18 cellular contexts compared by ENCODE assay signal in genomic region chr3:140386357-140387100, GRCh38.
DNase-seq lines count a peak whose midpoint lies in the region; ATAC-seq, FAIRE-seq and TF ChIP-seq lines count a peak whose summit lies in the region.
"Had no signal": no experiment of that assay in that cellular context is flagged by ENCODE, and none has a peak within 500 bp of the region (broad histone marks: within the 10 kb centered on the region; RNA-seq: fewer than 3 reads in every experiment).

No MANE protein-coding gene starts in this region.

- DNase-seq in NCI-H82 (lab: John Stamatoyannopoulos, UW): peak; percentile 73
- peak; percentile 23 for DNase-seq in HepG2 (ENCODE audit: low spot score)
- DNase-seq in sciatic nerve (ENCODE audit: low spot score): no peak
- DNase-seq in NCI-H1092 (lab: John Stamatoyannopoulos, UW): no peak
- no peak for DNase-seq in T-helper 2 cell
- DNase-seq in activated CD4-positive, alpha-beta T cell treated with anti-CD3 and anti-CD28 coated beads for 36 hours: no peak
- DNase-seq: activated CD4-positive, CD25-positive, alpha-beta regulatory T cell; activated CD8-positive, alpha-beta memory T cell treated with anti-CD3 and anti-CD28 coated beads, Interleukin-2, amount 50 U/mL, for 48 hours; activated naive CD4-positive, alpha-beta T cell treated with anti-CD3 and anti-CD28 coated beads, Interleukin-2, amount 50 U/mL, for 16 hours; natural killer cell; NCI-H1436 treated with DMSO at 0.1 percent for 48 hours; NCI-H446 treated with DMSO at 0.1 percent for 48 hours; small intestine; stimulated activated naive CD4-positive, alpha-beta T cell treated with Interleukin-2 at 50 U/mL for 16 hours had no signal

- peaks cover 2% of the 10 kb centered on the region for H3K27me3 Mint-ChIP-seq in activated CD4-positive, alpha-beta T cell treated with anti-CD3 and anti-CD28 coated beads for 36 hours

- no peak overlapping the region for H3K4me3 Mint-ChIP-seq in activated CD4-positive, alpha-beta T cell treated with anti-CD3 and anti-CD28 coated beads for 36 hours
- H3K4me3 Mint-ChIP-seq: natural killer cell had no signal

- intact Hi-C loops in HepG2 (cut with micrococcal nuclease; ENCODE audit: unreplicated experiment) (no loop called here), sciatic nerve (cut with DNase I) (no loop called here)
- intact Hi-C loops in activated CD4-positive, alpha-beta T cell treated with anti-CD3 and anti-CD28 coated beads for 36 hours (cut with DNase I, micrococcal nuclease): no loop called here

- no peak overlapping the region for H3K9ac ChIP-seq in HepG2 (ENCODE audit: insufficient read depth, low read depth, low read length)

- CTCF ChIA-PET in HepG2 (lab: Yijun Ruan, JAX; ENCODE audit: low intra/inter-chr PET ratio, low total read pairs): no interaction called here
- CTCF ChIA-PET in activated CD4-positive, alpha-beta T cell treated with anti-CD3 and anti-CD28 coated beads for 36 hours (lab: Charles Lee): no interaction called here

- H3K27ac ChIP-seq in cingulate gyrus (ENCODE audit: low read depth, low read length): peak overlapping the region; percentile 62
- no peak overlapping the region for H3K27ac ChIP-seq in HepG2 (ENCODE audit: extremely low read length, insufficient read depth, low read length)
- H3K27ac ChIP-seq: HL-60 had no signal

- WGBS in HepG2 (ENCODE audit: low lambda C conversion rate): 48% methylated on average over 6 of the region's 6 CpGs

- H3K9me3 ChIP-seq in HepG2 (ENCODE audit: low read length): no peaks in the 10 kb centered on the region

- H3K79me2 ChIP-seq in HepG2 (ENCODE audit: insufficient read depth, low read length): no peaks in the 10 kb centered on the region

- H3K4me3 ChIP-seq in HepG2 (replicated peaks in 1 of 3; ENCODE audit: insufficient read depth in 1 of 3, low read depth in 2 of 3, low read length in 3 of 3): no peak overlapping the region

- no peaks in the 10 kb centered on the region for H4K20me1 ChIP-seq in HepG2 (ENCODE audit: insufficient read depth, low read length)

- no TSS peak for BruUV-seq in HepG2 (replicated peaks; lab: Mats Ljungman, UMichigan)

- H3K4me1 ChIP-seq in HepG2 (ENCODE audit: insufficient read depth, low read length): peaks cover 9% of the 10 kb centered on the region; the same call in 1 of the 2 replicates

- H3K36me3 ChIP-seq in HepG2 (replicated peaks in 1 of 2; ENCODE audit: control insufficient read depth in 1 of 2, insufficient read depth in 2 of 2, low read length in 2 of 2): no peaks in the 10 kb centered on the region

- no peak for TF ChIP-seq POLR2A in HepG2 (IDR thresholded peaks at IDR 0.05; ENCODE audit: insufficient read depth in 1 of 2, low read depth in 2 of 2, low read length in 2 of 2)

- TF ChIP-seq CTCF in HepG2 (CRISPR knock-in tag; IDR thresholded peaks at IDR 0.05): no peak

- in situ Hi-C loops in HepG2 (cut with HindIII; ENCODE audit: extremely low pct_ligation_motif_present, low pct_unique_long_range_greater_than_20kb): no loop called here

- no peak for TF ChIP-seq EP300 in HepG2 (IDR thresholded peaks at IDR 0.05; ENCODE audit: low read depth in 2 of 2, low read length in 2 of 2)
- no peak for TF ChIP-seq EP300 in HepG2 (CRISPR knock-in tag; IDR thresholded peaks at IDR 0.05; ENCODE audit: borderline replicate concordance)

- ATAC-seq in HepG2: peak; percentile 41; the same call in 2 of the 3 replicates
- peak; percentile 66 for ATAC-seq in sciatic nerve
- no peak for ATAC-seq in activated CD4-positive, alpha-beta T cell treated with anti-CD3 and anti-CD28 coated beads for 36 hours
- ATAC-seq in GM19467 (IDR thresholded peaks at IDR 0.05; ENCODE audit: unreplicated experiment): no peak
- ATAC-seq: natural killer cell, Panc1 had no signal

- no peak for TF ChIP-seq RAD21 in HepG2 (CRISPR knock-in tag; IDR thresholded peaks at IDR 0.05)

- H3K36me3 Mint-ChIP-seq in activated CD4-positive, alpha-beta T cell treated with anti-CD3 and anti-CD28 coated beads for 36 hours (ENCODE audit: low read depth): no peaks in the 10 kb centered on the region
- H3K36me3 Mint-ChIP-seq: natural killer cell had no signal

- FAIRE-seq in HepG2 (lab: Jason Lieb, UNC): no peak
- FAIRE-seq: small intestine had no signal

- H2AFZ ChIP-seq in HepG2 (ENCODE audit: low read length): no peak overlapping the region

- H3K9me3 Mint-ChIP-seq in activated CD4-positive, alpha-beta T cell treated with anti-CD3 and anti-CD28 coated beads for 36 hours (ENCODE audit: low read depth): no peaks in the 10 kb centered on the region
- H3K9me3 Mint-ChIP-seq: natural killer cell had no signal

- no peaks in the 10 kb centered on the region for H3K27me3 ChIP-seq in HepG2 (ENCODE audit: control insufficient read depth in 1 of 2, insufficient read depth in 2 of 2, low read length in 2 of 2)

- H3K27ac Mint-ChIP-seq in activated CD4-positive, alpha-beta T cell treated with anti-CD3 and anti-CD28 coated beads for 36 hours: no peak overlapping the region
- H3K27ac Mint-ChIP-seq: natural killer cell had no signal

- H3K4me1 Mint-ChIP-seq in activated CD4-positive, alpha-beta T cell treated with anti-CD3 and anti-CD28 coated beads for 36 hours: no peaks in the 10 kb centered on the region
- H3K4me1 Mint-ChIP-seq: natural killer cell had no signal

- POLR2A ChIA-PET in HepG2 (lab: Yijun Ruan, JAX): no interaction called here
- POLR2A ChIA-PET in activated CD4-positive, alpha-beta T cell treated with anti-CD3 and anti-CD28 coated beads for 36 hours (lab: Charles Lee): no interaction called here

- H3K4me2 ChIP-seq in HepG2 (ENCODE audit: low read depth, low read length): no peak overlapping the region

TF ChIP-seq in HepG2, 621 proteins besides CTCF, POLR2A, EP300 and RAD21 (continues in another document):
- TF ChIP-seq MAFG (CRISPR knock-in tag; IDR thresholded peaks at IDR 0.05): peak; percentile 85
- no peak for TF ChIP-seq RAD51 (IDR thresholded peaks at IDR 0.05; ENCODE audit: borderline replicate concordance)
- no peak for TF ChIP-seq SOX6 (IDR thresholded peaks at IDR 0.05)
- TF ChIP-seq SOX6 (CRISPR knock-in tag; IDR thresholded peaks at IDR 0.05): 0 out of 2 replicates have a peak, but pooled peaks have one; percentile 18
- peak; percentile 50; the same call in 1 of the 2 replicates for TF ChIP-seq NFE2 (CRISPR knock-in tag; IDR thresholded peaks at IDR 0.05)
- TF ChIP-seq TCF7 (IDR thresholded peaks at IDR 0.05; ENCODE audit: low read depth): no peak
- no peak for TF ChIP-seq CBX5 (CRISPR knock-in tag; IDR thresholded peaks at IDR 0.05; ENCODE audit: borderline replicate concordance)
- TF ChIP-seq RBFOX2 (IDR thresholded peaks at IDR 0.05; ENCODE audit: low read depth, low read length): no peak
- TF ChIP-seq, protein P1, sequence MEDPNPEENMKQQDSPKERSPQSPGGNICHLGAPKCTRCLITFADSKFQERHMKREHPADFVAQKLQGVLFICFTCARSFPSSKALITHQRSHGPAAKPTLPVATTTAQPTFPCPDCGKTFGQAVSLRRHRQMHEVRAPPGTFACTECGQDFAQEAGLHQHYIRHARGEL (CRISPR knock-in tag; IDR thresholded peaks at IDR 0.05): no peak
- TF ChIP-seq FOSL2 (CRISPR knock-in tag; IDR thresholded peaks at IDR 0.05): peak; percentile 23; the same call in 1 of the 2 replicates
- no peak for TF ChIP-seq ZMYM3 (CRISPR knock-in tag; IDR thresholded peaks at IDR 0.05)
- peak; percentile 31; the same call in 1 of the 2 replicates for TF ChIP-seq ZSCAN31 (CRISPR knock-in tag; IDR thresholded peaks at IDR 0.05; ENCODE audit: low read depth)
- no peak for TF ChIP-seq RFX5 (IDR thresholded peaks at IDR 0.05; ENCODE audit: low read depth, low read length)
- TF ChIP-seq RARA (CRISPR knock-in tag; IDR thresholded peaks at IDR 0.05): peak; percentile 68
- TF ChIP-seq MAFF (IDR thresholded peaks at IDR 0.05; ENCODE audit: low read depth, low read length): peak; percentile 86
- TF ChIP-seq SCMH1 (CRISPR knock-in tag; IDR thresholded peaks at IDR 0.05; ENCODE audit: borderline replicate concordance): no peak
- TF ChIP-seq HMG20B (CRISPR knock-in tag; conservative IDR thresholded peaks at IDR 0.05): no peak
- no peak for TF ChIP-seq MTERF4 (CRISPR knock-in tag; IDR thresholded peaks at IDR 0.05)
- no peak for TF ChIP-seq IRF1 (CRISPR knock-in tag; IDR thresholded peaks at IDR 0.05; ENCODE audit: low read depth)
- TF ChIP-seq, protein P2, sequence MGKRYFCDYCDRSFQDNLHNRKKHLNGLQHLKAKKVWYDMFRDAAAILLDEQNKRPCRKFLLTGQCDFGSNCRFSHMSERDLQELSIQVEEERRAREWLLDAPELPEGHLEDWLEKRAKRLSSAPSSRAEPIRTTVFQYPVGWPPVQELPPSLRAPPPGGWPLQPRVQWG (CRISPR knock-in tag; IDR thresholded peaks at IDR 0.05; ENCODE audit: borderline replicate concordance, low read depth): no peak
- TF ChIP-seq HNRNPH1 (optimal IDR thresholded peaks at IDR 0.05; ENCODE audit: low read depth, low read length): no peak
- no peak for TF ChIP-seq ZNF777 (CRISPR knock-in tag; IDR thresholded peaks at IDR 0.05)

Comparison
In these comparisons a context has a peak if more than half of its experiments do, and no peak if none do; other contexts are left out.
1. DNase-seq: peak in NCI-H82 (single experiment) and HepG2 (single experiment); none in sciatic nerve (single experiment), NCI-H1092 (single experiment), T-helper 2 cell (0 of 5) and activated CD4-positive, alpha-beta T cell treated with anti-CD3 and anti-CD28 coated beads for 36 hours (single experiment).
2. ATAC-seq: peak in HepG2 (single experiment) and sciatic nerve (single experiment); none in activated CD4-positive, alpha-beta T cell treated with anti-CD3 and anti-CD28 coated beads for 36 hours (single experiment) and GM19467 (single experiment).